27 cellular contexts compared by ENCODE assay signal in genomic region chr12:82025462-82025861, GRCh38.
"Had no signal": no experiment of that assay in that cellular context is flagged by ENCODE, and none has a peak within 500 bp of the region (broad histone marks: within the 10 kb centered on the region; RNA-seq: fewer than 3 reads in every experiment).

No MANE protein-coding gene starts in this region.

- H3K9me3 ChIP-seq: stomach, suprapubic skin, testis, thoracic aorta, thyroid gland, tibial artery, tibial nerve, transverse colon, upper lobe of left lung, upper lobe of right lung, uterus, vagina had no signal

- H3K4me1 ChIP-seq: stomach, suprapubic skin, testis, thyroid gland, tibial artery, tibial nerve, transverse colon, upper lobe of left lung, upper lobe of right lung, uterus, vagina had no signal

- H3K4me3 ChIP-seq: stomach, suprapubic skin, thoracic aorta, thyroid gland, tibial artery, tibial nerve, transverse colon, upper lobe of left lung, upper lobe of right lung, uterus, vagina had no signal

- ATAC-seq: stimulated activated effector memory CD8-positive, alpha-beta T cell treated with anti-CD3 and anti-CD28 coated beads, Interleukin-12 subunit alpha, Interleukin-12 subunit beta, amount 100 ng/mL, for 72 hours; stimulated activated memory B cell treated with anti-CD40 and anti-IgM and Interleukin-4, amounts not matched to agents 10 μg/mL and 1 μg/mL and 100 μg/mL, for 72 hours; stimulated activated naive B cell treated with anti-CD40 and anti-IgM and Interleukin-4, amounts not matched to agents 10 μg/mL and 1 μg/mL and 100 μg/mL, for 72 hours; stimulated activated naive CD8-positive, alpha-beta T cell treated with anti-CD3 and anti-CD28 coated beads, Interleukin-15, amount 100 ng/mL, for 72 hours; stimulated activated naive CD8-positive, alpha-beta T cell treated with anti-CD3 and anti-CD28 coated beads, Interleukin-15, Interleukin-2, amounts not matched to agents 100 U/mL and 50 U/mL, for 24 hours; upper lobe of right lung had no signal

- DNase-seq: stimulated activated CD4-positive, alpha-beta T cell treated with anti-CD3 and anti-CD28 coated beads, Interleukin-2, amount 100 ng/mL, for 48 hours; stimulated activated CD4-positive, alpha-beta T cell treated with anti-CD3 and anti-CD28 coated beads, Interleukin-4, amount 100 ng/mL, for 1 hour; stimulated activated CD4-positive, alpha-beta T cell treated with anti-CD3 and anti-CD28 coated beads, Interleukin-4, amount 100 ng/mL, for 24 hours; stimulated activated CD4-positive, alpha-beta T cell treated with anti-CD3 and anti-CD28 coated beads, Interleukin-4, amount 100 ng/mL, for 4 hours; stimulated activated CD8-positive, alpha-beta memory T cell treated with anti-CD3 and anti-CD28 coated beads, Interleukin-4, amount 100 ng/mL, for 48 hours; stimulated activated naive B cell treated with anti-CD40 and anti-IgM and Interleukin-4, amounts not matched to agents 10 μg/mL and 1 μg/mL and 100 μg/mL, for 72 hours; stimulated activated naive CD4-positive, alpha-beta T cell; stimulated activated naive CD4-positive, alpha-beta T cell treated with Interleukin-2 at 50 U/mL for 16 hours; stimulated activated naive CD8-positive, alpha-beta T cell treated with anti-CD3 and anti-CD28 coated beads, Interleukin-15, amount 100 ng/mL, for 72 hours; stimulated activated naive CD8-positive, alpha-beta T cell treated with anti-CD3 and anti-CD28 coated beads, Interleukin-15, Interleukin-2, amounts not matched to agents 100 U/mL and 50 U/mL, for 24 hours; stomach; substantia nigra; testis; thyroid gland; tibial artery; transverse colon; trophoblast cell; upper lobe of right lung; uterus had no signal

- H3K36me3 ChIP-seq: stomach, suprapubic skin, thoracic aorta, thyroid gland, tibial artery, tibial nerve, transverse colon, upper lobe of left lung, upper lobe of right lung, vagina had no signal

- H3K27me3 ChIP-seq: stomach, suprapubic skin, testis, thyroid gland, tibial artery, tibial nerve, transverse colon, upper lobe of left lung, upper lobe of right lung, uterus, vagina had no signal

- H3K27ac ChIP-seq: stomach, suprapubic skin, testis, thoracic aorta, thyroid gland, tibial artery, tibial nerve, transverse colon, upper lobe of left lung, upper lobe of right lung, uterus, vagina had no signal

- FAIRE-seq: urothelium cell line had no signal
